In genomic region chr9:72772641-72773040, GRCh38 we compare ENCODE assay signal across 20 cellular contexts.
A peak's percentile ranks its signal among the peaks of the same experiment; 100 is the strongest.
DNase-seq lines count a peak whose midpoint lies in the region; ATAC-seq, FAIRE-seq and TF ChIP-seq lines count a peak whose summit lies in the region.
"Had no signal": no experiment of that assay in that cellular context is flagged by ENCODE, and none has a peak within 500 bp of the region (broad histone marks: within the 10 kb centered on the region; RNA-seq: fewer than 3 reads in every experiment).

No MANE protein-coding gene starts in this region.

- H3K4me3 ChIP-seq in adipocyte (ENCODE audit: low read length) = no peak overlapping the region
- H3K4me3 ChIP-seq in smooth muscle cell = no peak overlapping the region
- H3K4me3 ChIP-seq in small intestine (ENCODE audit: low read depth in 1 of 2, low read length in 2 of 2) = no peak overlapping the region
- H3K4me3 ChIP-seq: Peyer's patch had no signal

- H3K4me1 ChIP-seq in adipocyte (ENCODE audit: control insufficient read depth, insufficient read depth, low read length) (peaks cover under 1% of the 10 kb centered on the region), smooth muscle cell (ENCODE audit: low read depth) (peaks cover 6% of the 10 kb centered on the region), small intestine (ENCODE audit: control insufficient read depth in 2 of 2, insufficient read depth in 1 of 2, low read depth in 1 of 2, low read length in 1 of 2) (no peaks in the 10 kb centered on the region)
- H3K4me1 ChIP-seq: Peyer's patch had no signal

- H3K4me2 ChIP-seq in smooth muscle cell = no peak overlapping the region

- H3K9ac ChIP-seq in adipocyte (ENCODE audit: low read length) = no peak overlapping the region
- H3K9ac ChIP-seq in smooth muscle cell (ENCODE audit: low read depth) = no peak overlapping the region

- ATAC-seq in HG03108 (IDR thresholded peaks at IDR 0.05; ENCODE audit: unreplicated experiment) = no peak
- ATAC-seq: HCT116 had no signal

- WGBS in smooth muscle cell (ENCODE audit: low lambda C conversion rate) = 26% methylated on average over 1 of the region's 1 CpG
- WGBS in small intestine, 3 donors = 63 to 92% (median 90%) methylated on average over 1 of the region's 1 CpG

- H3K9me3 ChIP-seq in adipocyte (ENCODE audit: control insufficient read depth, low read length) (no peaks in the 10 kb centered on the region), smooth muscle cell (replicated peaks; ENCODE audit: low read depth) (no peaks in the 10 kb centered on the region), small intestine (ENCODE audit: control insufficient read depth, low read depth) (no peaks in the 10 kb centered on the region)
- H3K9me3 ChIP-seq: Peyer's patch had no signal

- no peaks in the 10 kb centered on the region for H4K20me1 ChIP-seq in smooth muscle cell (ENCODE audit: low read depth)

- FAIRE-seq in small intestine (lab: Jason Lieb, UNC) = no peak

- H3K79me2 ChIP-seq in smooth muscle cell (ENCODE audit: low read depth) = no peaks in the 10 kb centered on the region

- H3F3A ChIP-seq in smooth muscle cell (ENCODE audit: low read depth) = peaks cover 4% of the 10 kb centered on the region

- DNase-seq in HCEC 1CT = peak; percentile 2
- DNase-seq in adipocyte (ENCODE audit: low read depth) = peak; percentile 26
- DNase-seq in fibroblast of peridontal ligament (ENCODE audit: extremely low read depth) = peak; percentile 8
- DNase-seq in smooth muscle cell (lab: John Stamatoyannopoulos, UW; ENCODE audit: unreplicated experiment) = no peak
- no peak for DNase-seq in NCI-H146 (lab: John Stamatoyannopoulos, UW)
- DNase-seq in small intestine = no peak
- DNase-seq: C1 segment of cervical spinal cord; CD8-positive, alpha-beta memory T cell; DMS53; KBM-7; NCI-H1048; NCI-H1436; NCI-H2029; NCI-H2171 treated with DMSO at 0.1 percent for 48 hours; NCI-H446; NCI-H526 treated with DMSO at 0.1 percent for 48 hours; Peyer's patch; SW 1271 had no signal

- H3K36me3 ChIP-seq in adipocyte (ENCODE audit: control insufficient read depth, insufficient read depth, low read length, severe bottlenecking) (no peaks in the 10 kb centered on the region), smooth muscle cell (ENCODE audit: low read depth) (no peaks in the 10 kb centered on the region), small intestine (ENCODE audit: control insufficient read depth in 2 of 2, insufficient read depth in 2 of 2, low read length in 2 of 2) (no peaks in the 10 kb centered on the region)
- H3K36me3 ChIP-seq: Peyer's patch had no signal

- peak overlapping the region; percentile 13 for H3K27ac ChIP-seq in smooth muscle cell (ENCODE audit: low read depth)
- H3K27ac ChIP-seq in small intestine (ENCODE audit: low read depth in 1 of 2, low read length in 1 of 2) = no peak overlapping the region
- H3K27ac ChIP-seq: Peyer's patch had no signal

- H3K27me3 ChIP-seq in adipocyte (replicated peaks; ENCODE audit: control insufficient read depth, insufficient read depth, low read length) (no peaks in the 10 kb centered on the region), smooth muscle cell (ENCODE audit: low read depth) (no peaks in the 10 kb centered on the region), small intestine (ENCODE audit: control insufficient read depth in 2 of 2, insufficient read depth in 2 of 2, low read length in 2 of 2) (no peaks in the 10 kb centered on the region)
- H3K27me3 ChIP-seq: Peyer's patch had no signal

- no peak for TF ChIP-seq CTCF in smooth muscle cell (IDR thresholded peaks at IDR 0.05; ENCODE audit: borderline replicate concordance, insufficient read depth, poor library complexity, severe bottlenecking)

- H2AFZ ChIP-seq in smooth muscle cell (ENCODE audit: low read depth) = no peak overlapping the region

Comparison
In these comparisons a context has a peak if more than half of its experiments do, and no peak if none do; other contexts are left out.
1. DNase-seq: peak in HCEC 1CT (single experiment), adipocyte (single experiment) and fibroblast of peridontal ligament (single experiment); none in smooth muscle cell (single experiment), NCI-H146 (single experiment) and small intestine (single experiment).